ENCODE assay signal across 8 cellular contexts in the genomic region with DNA sequence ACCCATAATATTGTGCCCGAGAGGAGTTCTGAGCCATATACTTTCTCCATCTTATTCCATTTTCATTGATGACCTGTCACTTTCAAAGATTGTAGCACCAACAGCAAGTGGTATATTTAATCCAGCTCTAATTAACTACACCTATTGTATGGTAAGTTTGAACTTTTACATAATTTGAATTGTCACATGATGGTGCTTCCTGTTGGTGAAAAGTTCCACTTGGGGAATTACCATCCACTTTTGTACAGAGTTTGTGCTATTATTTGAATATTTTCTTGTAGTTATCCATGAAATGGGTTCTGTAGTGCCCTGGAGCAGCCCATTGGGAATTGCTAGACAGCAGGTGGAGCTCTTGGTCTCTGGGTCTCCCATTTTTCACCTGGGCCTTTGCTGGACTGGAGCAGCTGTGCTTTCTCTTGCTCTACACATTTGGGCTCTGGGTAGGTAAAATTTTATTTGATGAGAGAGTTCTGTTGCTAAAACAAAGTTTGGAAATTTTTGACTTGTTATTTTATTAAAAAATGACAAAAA. TPM values are rescaled to one million over a fixed set of nuclear protein-coding genes. Genes with fewer than 3 reads are reported as not detected.
DNase-seq lines count a peak whose midpoint lies in the region; ATAC-seq and TF ChIP-seq lines count a peak whose summit lies in the region.

No MANE protein-coding gene starts in this region.

- no peaks in the 10 kb centered on the region for H3K36me3 ChIP-seq in PC-9 (ENCODE audit: low read depth)

- H3K9me3 ChIP-seq in PC-9 (ENCODE audit: insufficient read depth, low read depth), result no peaks in the 10 kb centered on the region

- ATAC-seq in GM21717 (IDR thresholded peaks at IDR 0.05; ENCODE audit: unreplicated experiment), result no peak

- H3K27me3 ChIP-seq in PC-9 (ENCODE audit: insufficient read depth, low read depth), result no peaks in the 10 kb centered on the region

- no peaks in the 10 kb centered on the region for H4K20me1 ChIP-seq in PC-9 (ENCODE audit: insufficient read depth)

- in situ Hi-C loops in G401 (cut with HindIII; ENCODE audit: low sequenced_read_pairs), result no loop called here

- DNase-seq in G401 (ENCODE audit: low spot score) (peak; percentile 8), PC-9 (peak in 1 of 2 experiments; percentile 63), fibroblast of the aortic adventitia (ENCODE audit: low read depth) (peak; percentile 43), SHP77 (lab: John Stamatoyannopoulos, UW) (no peak), NCI-H1048 (lab: John Stamatoyannopoulos, UW) (no peak), NCI-H2196 (lab: John Stamatoyannopoulos, UW; ENCODE audit: unreplicated experiment) (no peak)

- H3K27ac ChIP-seq in 22Rv1 (no peak overlapping the region), PC-9 (no peak overlapping the region)

- H3K79me2 ChIP-seq in PC-9 (ENCODE audit: low read depth), result no peaks in the 10 kb centered on the region

- H3K4me2 ChIP-seq in PC-9, result no peak overlapping the region

- intact Hi-C loops in PC-9 (cut with micrococcal nuclease; ENCODE audit: unreplicated experiment), result loop anchor here (1.0 to 10.0 kb wide), 7 partner anchors 34 to 712 kb away; a partner anchor contains a TSS

- POLR2A ChIA-PET in PC-9 (lab: Charles Lee; ENCODE audit: unreplicated experiment), result interaction anchor here (0.5 to 0.7 kb wide), 4 partner anchors 18 to 446 kb away, joined by 3 to 8 read pairs (median 6); a partner anchor contains a TSS

- H3K9me2 ChIP-seq in PC-9 (ENCODE audit: insufficient read depth), result no peaks in the 10 kb centered on the region

- no TSS peak for BruUV-seq in PC-9 (replicated peaks; lab: Mats Ljungman, UMichigan)

- TF ChIP-seq CTCF in 22Rv1 (IDR thresholded peaks at IDR 0.05), result peak; percentile 82
- peak; percentile 66 for TF ChIP-seq CTCF in PC-9 (conservative IDR thresholded peaks at IDR 0.05)
- peak; percentile 60 for TF ChIP-seq CTCF in fibroblast of the aortic adventitia (IDR thresholded peaks at IDR 0.05; ENCODE audit: insufficient read depth, low read length)

- H3K4me3 ChIP-seq in PC-9 (no peak overlapping the region), fibroblast of the aortic adventitia (ENCODE audit: low read depth, low read length) (no peak overlapping the region)

- CTCF ChIA-PET in PC-9 (lab: Charles Lee), result interaction anchor here (0.7 to 2.4 kb wide), 6 partner anchors 26 to 538 kb away, joined by 3 to 19 read pairs (median 3); a partner anchor contains a TSS

- no peaks in the 10 kb centered on the region for H3K4me1 ChIP-seq in PC-9 (replicated peaks; ENCODE audit: insufficient read depth)

- H3F3A ChIP-seq in PC-9 (ENCODE audit: insufficient read depth, low read depth), result no peaks in the 10 kb centered on the region

- H2AFZ ChIP-seq in PC-9, result no peak overlapping the region

RNA-seq across cellular contexts. Expression of a gene that starts 3.0 kb away (rescaled TPM):
- total RNA-seq in G401 (2014; rRNA removed; shearing (Covaris generic)), result not detected in 2 replicates
- total RNA-seq in PC-9 (2021) (not detected in 2 replicates), fibroblast of the aortic adventitia (ENCODE audit: low replicate concordance) (0.09 TPM in 1 of 2 replicates, not detected in the other)

RNA-seq across cellular contexts. Expression of a gene that starts 7.5 kb away (rescaled TPM):
- 1.6 and 2.6 TPM in 2 replicates for total RNA-seq in G401 (2014; rRNA removed; shearing (Covaris generic))
- total RNA-seq in PC-9 (2021) (3.3 and 4.0 TPM in 2 replicates), fibroblast of the aortic adventitia (ENCODE audit: low replicate concordance) (0.65 and 0.99 TPM in 2 replicates)

RNA-seq across cellular contexts. Expression of a gene that starts 7.7 kb away (rescaled TPM):
- 17.8 and 18.4 TPM in 2 replicates for total RNA-seq in G401 (2014; rRNA removed; shearing (Covaris generic))
- total RNA-seq in PC-9 (2021), result 65.8 and 124 TPM in 2 replicates
- total RNA-seq in fibroblast of the aortic adventitia (ENCODE audit: low replicate concordance), result 6.3 and 15.9 TPM in 2 replicates

RNA-seq across cellular contexts. Expression of a gene that starts 32.3 kb away (rescaled TPM):
- total RNA-seq in G401 (2014; rRNA removed; shearing (Covaris generic)), result not detected in 2 replicates
- total RNA-seq in PC-9 (2021) (not detected in 2 replicates), fibroblast of the aortic adventitia (ENCODE audit: low replicate concordance) (0.36 TPM in 1 of 2 replicates, not detected in the other)

Comparison
In these comparisons a context has a peak if more than half of its experiments do, and no peak if none do; other contexts are left out.
1. DNase-seq: peak in G401 (single experiment) and fibroblast of the aortic adventitia (single experiment); none in SHP77 (0 of 2), NCI-H1048 (single experiment) and NCI-H2196 (single experiment).
2. Peak in every context shown above with its lines, with median percentiles within 50 percentile points of each other: CTCF ChIP-seq.